1 cellular context compared by ENCODE assay signal in genomic region chr19:43499042-43499441, GRCh38.
TF ChIP-seq lines count a peak whose summit lies in the region.

No MANE protein-coding gene starts in this region.

TF ChIP-seq in HEK293, 187 proteins besides CTCF, POLR2A, EP300 and RAD21 (continued from another document):
- TF ChIP-seq PRDM10 (tag by site-specific recombination; IDR thresholded peaks at IDR 0.05) (no peak), SCRT2 (tag by site-specific recombination; IDR thresholded peaks at IDR 0.05) (no peak), ZNF121 (tag by site-specific recombination; IDR thresholded peaks at IDR 0.05) (no peak), YY2 (tag by site-specific recombination; IDR thresholded peaks at IDR 0.05) (no peak), ZNF558 (tag by site-specific recombination; IDR thresholded peaks at IDR 0.05) (no peak), ZNF600 (tag by site-specific recombination; IDR thresholded peaks at IDR 0.05) (no peak), PRDM4 (tag by site-specific recombination; IDR thresholded peaks at IDR 0.05) (no peak), ZNF843 (tag by site-specific recombination; IDR thresholded peaks at IDR 0.05) (no peak), ZBTB48 (tag by site-specific recombination; IDR thresholded peaks at IDR 0.05) (no peak), ZNF521 (tag by site-specific recombination; IDR thresholded peaks at IDR 0.05) (no peak), ZNF350 (tag by site-specific recombination; IDR thresholded peaks at IDR 0.05) (no peak)
- TF ChIP-seq, protein P1, sequence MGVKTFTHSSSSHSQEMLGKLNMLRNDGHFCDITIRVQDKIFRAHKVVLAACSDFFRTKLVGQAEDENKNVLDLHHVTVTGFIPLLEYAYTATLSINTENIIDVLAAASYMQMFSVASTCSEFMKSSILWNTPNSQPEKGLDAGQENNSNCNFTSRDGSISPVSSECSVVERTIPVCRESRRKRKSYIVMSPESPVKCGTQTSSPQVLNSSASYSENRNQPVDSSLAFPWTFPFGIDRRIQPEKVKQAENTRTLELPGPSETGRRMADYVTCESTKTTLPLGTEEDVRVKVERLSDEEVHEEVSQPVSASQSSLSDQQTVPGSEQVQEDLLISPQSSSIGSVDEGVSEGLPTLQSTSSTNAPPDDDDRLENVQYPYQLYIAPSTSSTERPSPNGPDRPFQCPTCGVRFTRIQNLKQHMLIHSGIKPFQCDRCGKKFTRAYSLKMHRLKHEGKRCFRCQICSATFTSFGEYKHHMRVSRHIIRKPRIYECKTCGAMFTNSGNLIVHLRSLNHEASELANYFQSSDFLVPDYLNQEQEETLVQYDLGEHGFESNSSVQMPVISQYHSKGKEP (tag by site-specific recombination; IDR thresholded peaks at IDR 0.05), result no peak
